Comparison of ENCODE assay signal across 2 cellular contexts in genomic region chr22:46149493-46149997, GRCh38.
TF ChIP-seq lines count a peak whose summit lies in the region.

No MANE protein-coding gene starts in this region.

TF ChIP-seq in A549, 52 proteins besides CTCF, POLR2A, EP300 and RAD21:
- TF ChIP-seq REST (IDR thresholded peaks at IDR 0.05) (no peak), TFCP2L1 (CRISPR knock-in tag; IDR thresholded peaks at IDR 0.05) (no peak), CHD2 (IDR thresholded peaks at IDR 0.05; ENCODE audit: low read length, partially characterized antibody) (no peak), GATA3 (IDR thresholded peaks at IDR 0.05; ENCODE audit: borderline replicate concordance) (no peak), ZC3H11A (IDR thresholded peaks at IDR 0.05) (no peak), FOSB (CRISPR knock-in tag; IDR thresholded peaks at IDR 0.05) (no peak), FOXS1 (CRISPR knock-in tag; IDR thresholded peaks at IDR 0.05) (no peak), HMGXB4 (CRISPR knock-in tag; IDR thresholded peaks at IDR 0.05; ENCODE audit: borderline replicate concordance) (no peak), ZFP36 (IDR thresholded peaks at IDR 0.05; ENCODE audit: borderline replicate concordance, partially characterized antibody) (no peak)
TF ChIP-seq in A549: peak in this region for 0.

TF ChIP-seq in K562, 482 proteins besides CTCF, POLR2A, EP300 and RAD21 (continued from another document):
- no peak for TF ChIP-seq BRF2 (IDR thresholded peaks at IDR 0.05; ENCODE audit: borderline replicate concordance, insufficient read depth, insufficient read length)
- no peak for TF ChIP-seq TSHZ1 (CRISPR knock-in tag; IDR thresholded peaks at IDR 0.05)
- no peak for TF ChIP-seq CUX1 (CRISPR knock-in tag; IDR thresholded peaks at IDR 0.05)
- no peak for TF ChIP-seq NFATC3 (IDR thresholded peaks at IDR 0.05)
- TF ChIP-seq NFXL1 (CRISPR knock-in tag; IDR thresholded peaks at IDR 0.05) = no peak
- no peak for TF ChIP-seq DACH1 (IDR thresholded peaks at IDR 0.05; ENCODE audit: partially characterized antibody)
- TF ChIP-seq PCBP2 (IDR thresholded peaks at IDR 0.05; ENCODE audit: low read depth, low read length, poor library complexity, severe bottlenecking) = no peak
